In genomic region chr15:31265871-31266711, GRCh38 we compare ENCODE assay signal across 2 cellular contexts.
TF ChIP-seq lines count a peak whose summit lies in the region.

No MANE protein-coding gene starts in this region.

TF ChIP-seq in SK-N-SH, 30 proteins besides CTCF, POLR2A, EP300 and RAD21 (continued from another document):
- no peak for TF ChIP-seq NFIC (IDR thresholded peaks at IDR 0.05; ENCODE audit: borderline replicate concordance)
- TF ChIP-seq GATA2 (CRISPR knock-in tag; IDR thresholded peaks at IDR 0.05), result no peak
- no peak for TF ChIP-seq MXI1 (IDR thresholded peaks at IDR 0.05; ENCODE audit: low read depth, low read length)
- no peak for TF ChIP-seq RFX5 (IDR thresholded peaks at IDR 0.05; ENCODE audit: low read length)

TF ChIP-seq in SK-N-SH treated with all-trans-retinoic acid at 6 μM for 48 hours, 23 proteins besides CTCF, POLR2A, EP300 and RAD21 (continued from another document):
- TF ChIP-seq POU6F1 (CRISPR knock-in tag; IDR thresholded peaks at IDR 0.05; ENCODE audit: borderline replicate concordance, low read depth) (no peak), TSHZ2 (CRISPR knock-in tag; IDR thresholded peaks at IDR 0.05) (no peak), TOX (CRISPR knock-in tag; IDR thresholded peaks at IDR 0.05; ENCODE audit: borderline replicate concordance) (no peak), ZNF565 (CRISPR knock-in tag; conservative IDR thresholded peaks at IDR 0.05; ENCODE audit: low read depth) (no peak), GLIS3 (CRISPR knock-in tag; IDR thresholded peaks at IDR 0.05) (no peak), CSDC2 (CRISPR knock-in tag; IDR thresholded peaks at IDR 0.05) (no peak), RARB (CRISPR knock-in tag; IDR thresholded peaks at IDR 0.05) (no peak)
